Comparison of ENCODE assay signal across 27 cellular contexts in genomic region chrX:1945879-1946278, GRCh38.
"Had no signal": no experiment of that assay in that cellular context is flagged by ENCODE, and none has a peak within 500 bp of the region (broad histone marks: within the 10 kb centered on the region; RNA-seq: fewer than 3 reads in every experiment).

No MANE protein-coding gene starts in this region.

- H3K27ac Mint-ChIP-seq: activated CD8-positive, alpha-beta memory T cell treated with anti-CD3 and anti-CD28 coated beads, Interleukin-2, amount 10 ng/mL, durations not matched to agents 7 days and 5 days; activated naive CD4-positive, alpha-beta T cell treated with anti-CD3 and anti-CD28 coated beads, Interleukin-2, amount 50 U/mL, for 24 hours; activated naive CD8-positive, alpha-beta T cell treated with anti-CD3 and anti-CD28 coated beads, Interleukin-2, amount 10 ng/mL, durations not matched to agents 7 days and 5 days; activated T-helper 1 cell treated with anti-CD3 and anti-CD28 coated beads, Interleukin-12 subunit alpha, Interleukin-12 subunit beta, Interleukin-2, Interleukin-4 antibody, amounts not matched to agents 30 ng/mL and 10 ng/mL and 1 ng/mL, durations not matched to agents 14 hours and 24 hours and 36 hours; activated T-helper 2 cell treated with anti-CD3 and anti-CD28 coated beads, Interferon-gamma antibody, Interleukin-2, Interleukin-4, amounts not matched to agents 10 μg/mL and 5 μg/mL and 100 μg/mL, durations not matched to agents 14 hours and 24 hours and 36 hours; brain; T-cell; T-helper 17 cell; T-helper 2 cell treated with Interferon-gamma antibody and Interleukin-4, amounts not matched to agents 5 μg/mL and 100 μg/mL, for 36 hours had no signal

- H3K4me1 Mint-ChIP-seq: activated CD8-positive, alpha-beta memory T cell treated with anti-CD3 and anti-CD28 coated beads, Interleukin-2, amount 10 ng/mL, durations not matched to agents 7 days and 5 days; activated naive CD4-positive, alpha-beta T cell treated with anti-CD3 and anti-CD28 coated beads, Interleukin-2, amount 50 U/mL, for 24 hours; activated naive CD8-positive, alpha-beta T cell treated with anti-CD3 and anti-CD28 coated beads, Interleukin-2, amount 10 ng/mL, durations not matched to agents 7 days and 5 days; T-cell; T-helper 17 cell had no signal

- H3K36me3 Mint-ChIP-seq: activated CD8-positive, alpha-beta memory T cell treated with anti-CD3 and anti-CD28 coated beads, Interleukin-2, amount 10 ng/mL, durations not matched to agents 7 days and 5 days; activated naive CD4-positive, alpha-beta T cell treated with anti-CD3 and anti-CD28 coated beads, Interleukin-2, amount 50 U/mL, for 24 hours; activated naive CD8-positive, alpha-beta T cell treated with anti-CD3 and anti-CD28 coated beads, Interleukin-2, amount 10 ng/mL, durations not matched to agents 7 days and 5 days; brain; T-cell had no signal

- ATAC-seq: activated CD8-positive, alpha-beta memory T cell treated with anti-CD3 and anti-CD28 coated beads, Interleukin-2, amount 10 ng/mL, durations not matched to agents 7 days and 5 days; gastroesophageal sphincter; T-cell; T-helper 17 cell had no signal

- H3K9me3 Mint-ChIP-seq: activated naive CD4-positive, alpha-beta T cell treated with anti-CD3 and anti-CD28 coated beads, Interleukin-2, amount 50 U/mL, for 24 hours; activated naive CD8-positive, alpha-beta T cell treated with anti-CD3 and anti-CD28 coated beads, Interleukin-2, amount 10 ng/mL, durations not matched to agents 7 days and 5 days; activated T-helper 1 cell treated with anti-CD3 and anti-CD28 coated beads, Interleukin-12 subunit alpha, Interleukin-12 subunit beta, Interleukin-2, Interleukin-4 antibody, amounts not matched to agents 30 ng/mL and 10 ng/mL and 1 ng/mL, durations not matched to agents 14 hours and 24 hours and 36 hours; brain; T-cell; T-helper 2 cell treated with Interferon-gamma antibody and Interleukin-4, amounts not matched to agents 5 μg/mL and 100 μg/mL, for 36 hours had no signal

- H3K27me3 Mint-ChIP-seq: activated CD8-positive, alpha-beta memory T cell treated with anti-CD3 and anti-CD28 coated beads, Interleukin-2, amount 10 ng/mL, durations not matched to agents 7 days and 5 days; activated naive CD4-positive, alpha-beta T cell treated with anti-CD3 and anti-CD28 coated beads, Interleukin-2, amount 50 U/mL, for 24 hours; activated naive CD8-positive, alpha-beta T cell treated with anti-CD3 and anti-CD28 coated beads, Interleukin-2, amount 10 ng/mL, durations not matched to agents 7 days and 5 days; brain; T-cell; T-helper 17 cell had no signal

- H3K4me3 Mint-ChIP-seq: activated CD8-positive, alpha-beta memory T cell treated with anti-CD3 and anti-CD28 coated beads, Interleukin-2, amount 10 ng/mL, durations not matched to agents 7 days and 5 days; activated naive CD4-positive, alpha-beta T cell treated with anti-CD3 and anti-CD28 coated beads, Interleukin-2, amount 50 U/mL, for 24 hours; activated naive CD8-positive, alpha-beta T cell treated with anti-CD3 and anti-CD28 coated beads, Interleukin-2, amount 10 ng/mL, durations not matched to agents 7 days and 5 days; activated T-helper 1 cell treated with anti-CD3 and anti-CD28 coated beads, Interleukin-12 subunit alpha, Interleukin-12 subunit beta, Interleukin-2, Interleukin-4 antibody, amounts not matched to agents 30 ng/mL and 10 ng/mL and 1 ng/mL, durations not matched to agents 14 hours and 24 hours and 36 hours; brain; T-cell; T-helper 17 cell; T-helper 2 cell treated with Interferon-gamma antibody and Interleukin-4, amounts not matched to agents 5 μg/mL and 100 μg/mL, for 36 hours had no signal

- DNase-seq: activated CD4-positive, alpha-beta T cell treated with anti-CD3 and anti-CD28 coated beads for 4 hours; activated CD4-positive, alpha-beta T cell treated with anti-CD3 and anti-CD28 coated beads, Interleukin-2, amount 50 U/mL, for 1 hour; activated CD4-positive, alpha-beta T cell treated with anti-CD3 and anti-CD28 coated beads, Interleukin-2, amount 50 U/mL, for 48 hours; activated CD4-positive, CD25-positive, alpha-beta regulatory T cell; activated CD4-positive, CD25-positive, alpha-beta regulatory T cell treated with anti-CD3 and anti-CD28 coated beads, Interleukin-2, amount 50 U/mL, for 72 hours; activated CD8-positive, alpha-beta memory T cell treated with anti-CD3 and anti-CD28 coated beads, Interleukin-2, amount 10 ng/mL, durations not matched to agents 7 days and 5 days; activated CD8-positive, alpha-beta memory T cell treated with anti-CD3 and anti-CD28 coated beads, Interleukin-2, amount 50 U/mL, for 4 hours; activated effector memory CD4-positive, alpha-beta T cell treated with anti-CD3 and anti-CD28 coated beads, Interleukin-2, amount 50 U/mL, for 16 hours; activated naive CD8-positive, alpha-beta T cell treated with anti-CD3 and anti-CD28 coated beads, Interleukin-2, amount 10 ng/mL, durations not matched to agents 7 days and 5 days; activated T-cell treated with anti-CD3 and anti-CD28 coated beads, Interleukin-2, amount 50 U/mL, for 1 hour; central memory CD4-positive, alpha-beta T cell; cerebellar nuclear complex; colonic mucosa; effector CD8-positive, alpha-beta T cell; esophagus squamous epithelium; foreskin melanocyte; head of caudate nucleus; SW 1271; T-cell; T-helper 17 cell; T1000 had no signal
